8 cellular contexts compared by ENCODE assay signal in the genomic region with DNA sequence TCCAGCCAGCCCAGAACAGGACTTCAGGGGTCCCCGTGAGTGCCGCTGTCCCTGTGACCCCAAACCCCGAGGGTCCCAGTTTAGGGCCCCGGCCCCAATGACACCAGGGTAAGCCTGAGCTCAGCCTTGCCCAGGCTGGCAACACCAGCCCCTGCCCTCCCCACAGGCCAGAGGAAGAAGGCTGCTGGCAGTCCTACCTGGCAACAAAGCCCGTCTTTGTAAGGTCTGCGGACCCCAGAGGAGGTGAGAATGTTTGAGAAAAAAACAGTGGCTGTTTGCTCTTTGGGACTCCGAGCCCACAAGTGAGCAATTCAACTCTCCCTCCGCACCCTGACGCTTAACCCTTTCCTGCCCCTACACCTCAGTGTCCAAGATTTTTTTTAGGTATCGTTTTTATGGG.
DNase-seq lines count a peak whose midpoint lies in the region; ATAC-seq and TF ChIP-seq lines count a peak whose summit lies in the region.

No MANE protein-coding gene starts in this region.

- ATAC-seq in HG03571 (IDR thresholded peaks at IDR 0.05; ENCODE audit: unreplicated experiment), result no peak

- H3K4me3 ChIP-seq in WERI-Rb-1 (ENCODE audit: low read depth, low read length), result peak overlapping the region; percentile 81

- no peaks in the 10 kb centered on the region for H3K36me3 Mint-ChIP-seq in T-helper 2 cell treated with Interferon-gamma antibody and Interleukin-4, amounts not matched to agents 5 μg/mL and 100 μg/mL, for 36 hours (ENCODE audit: low read depth)

- H3K9me3 ChIP-seq in WERI-Rb-1 (ENCODE audit: severe bottlenecking), result no peaks in the 10 kb centered on the region

- peak overlapping the region; percentile 87 for H3K4me3 Mint-ChIP-seq in T-helper 2 cell treated with Interferon-gamma antibody and Interleukin-4, amounts not matched to agents 5 μg/mL and 100 μg/mL, for 36 hours

- TF ChIP-seq CTCF in WERI-Rb-1 (IDR thresholded peaks at IDR 0.05; ENCODE audit: low read depth, low read length), result no peak

- H3K27me3 Mint-ChIP-seq in T-helper 2 cell treated with Interferon-gamma antibody and Interleukin-4, amounts not matched to agents 5 μg/mL and 100 μg/mL, for 36 hours (ENCODE audit: low read depth), result no peaks in the 10 kb centered on the region

- peaks cover 18% of the 10 kb centered on the region for H3K4me1 Mint-ChIP-seq in T-helper 2 cell treated with Interferon-gamma antibody and Interleukin-4, amounts not matched to agents 5 μg/mL and 100 μg/mL, for 36 hours (ENCODE audit: low read depth)

- H3K27ac Mint-ChIP-seq in T-helper 2 cell treated with Interferon-gamma antibody and Interleukin-4, amounts not matched to agents 5 μg/mL and 100 μg/mL, for 36 hours, result peak overlapping the region; percentile 82

- peak overlapping the region; percentile 85 for H3K27ac ChIP-seq in WERI-Rb-1

- H3K27me3 ChIP-seq in WERI-Rb-1 (ENCODE audit: insufficient read depth, low read depth, severe bottlenecking), result no peaks in the 10 kb centered on the region

- H3K9me3 Mint-ChIP-seq in T-helper 2 cell treated with Interferon-gamma antibody and Interleukin-4, amounts not matched to agents 5 μg/mL and 100 μg/mL, for 36 hours, result no peaks in the 10 kb centered on the region

- no peak for DNase-seq in T-helper 2 cell treated with Interferon-gamma antibody and Interleukin-4, amounts not matched to agents 5 μg/mL and 100 μg/mL, for 36 hours (ENCODE audit: low spot score)
- DNase-seq in T-helper 2 cell (no peak), WERI-Rb-1 (no peak), globus pallidus (ENCODE audit: low spot score) (peak; percentile 66), putamen (ENCODE audit: low spot score) (peak; percentile 53), DMS153 treated with DMSO at 0.1 percent for 48 hours (lab: John Stamatoyannopoulos, UW; ENCODE audit: unreplicated experiment) (no peak)
- no peak for DNase-seq in stimulated activated CD4-positive, alpha-beta T cell treated with anti-CD3 and anti-CD28 coated beads, Interleukin-1b, Interleukin-23, amount 100 ng/mL, for 48 hours

- H3K36me3 ChIP-seq in WERI-Rb-1, result peaks cover 7% of the 10 kb centered on the region

Comparison
In these comparisons a context has a peak if more than half of its experiments do, and no peak if none do; other contexts are left out.
1. DNase-seq: peak in globus pallidus (single experiment) and putamen (single experiment); none in T-helper 2 cell treated with Interferon-gamma antibody and Interleukin-4, amounts not matched to agents 5 μg/mL and 100 μg/mL, for 36 hours (single experiment), T-helper 2 cell (0 of 5), WERI-Rb-1 (single experiment), DMS153 treated with DMSO at 0.1 percent for 48 hours (single experiment) and stimulated activated CD4-positive, alpha-beta T cell treated with anti-CD3 and anti-CD28 coated beads, Interleukin-1b, Interleukin-23, amount 100 ng/mL, for 48 hours (single experiment).